ENCODE assay signal across 8 cellular contexts in the genomic region with DNA sequence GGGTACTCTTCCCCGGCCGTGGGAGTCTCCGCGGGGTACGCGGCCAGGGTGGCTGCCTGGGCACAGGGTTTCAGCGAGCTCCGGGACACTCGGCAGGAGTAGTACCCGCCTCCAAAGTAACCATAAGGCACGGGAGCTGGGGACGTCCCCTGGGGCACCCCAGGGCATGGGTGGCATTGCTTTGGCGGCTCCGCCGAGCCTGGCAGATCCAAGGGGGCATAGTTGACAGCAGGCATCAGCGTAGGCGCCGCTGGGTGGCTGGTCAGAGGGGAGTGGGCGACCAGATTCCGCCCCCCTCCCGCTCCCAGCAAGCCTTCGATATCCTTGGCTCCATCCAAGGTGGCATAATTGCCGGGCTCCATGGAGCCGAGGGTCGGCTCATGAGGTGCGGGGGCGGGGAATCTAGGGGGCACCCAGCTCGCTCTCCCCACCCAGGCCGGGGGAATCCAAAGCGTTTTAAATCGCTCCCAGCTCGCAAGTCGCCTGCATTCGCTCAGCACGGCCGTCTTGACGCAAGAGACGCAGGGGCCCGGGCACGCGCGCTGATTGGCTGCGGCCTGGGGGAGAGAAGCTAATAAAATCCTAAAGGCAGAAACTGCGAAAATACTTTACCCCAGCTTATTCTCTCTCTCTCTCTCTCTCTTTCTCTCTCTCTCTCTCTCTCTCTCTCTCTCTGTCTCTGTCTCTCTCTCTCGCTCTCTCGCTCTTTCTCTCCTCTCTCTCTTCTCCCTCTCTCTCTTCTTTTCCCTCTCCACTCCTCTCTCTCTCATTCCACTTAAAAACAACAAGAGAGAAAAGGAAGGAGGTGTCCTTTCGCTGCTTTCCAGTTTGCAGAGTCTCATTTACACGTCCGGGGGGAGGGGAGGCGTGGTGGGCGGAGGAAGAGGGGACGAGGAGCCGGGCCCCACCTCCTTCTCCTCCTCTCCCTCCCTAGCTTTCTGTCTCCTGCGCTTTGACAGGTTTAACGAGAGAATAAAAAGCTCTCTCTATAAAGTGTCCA. TPM values are rescaled to one million over a fixed set of nuclear protein-coding genes. Genes with fewer than 3 reads are reported as not detected.
DNase-seq lines count a peak whose midpoint lies in the region; ATAC-seq, FAIRE-seq and TF ChIP-seq lines count a peak whose summit lies in the region.

A gene (minus strand): TSS at position 519 of the 1,000 bp plus-strand sequence. CDS start 157 bp downstream, at position 362.

- TF ChIP-seq CTCF in KMS-11 (conservative IDR thresholded peaks at IDR 0.05; ENCODE audit: low read depth, low read length) = no peak

- no peaks in the 10 kb centered on the region; the same call in 1 of the 2 replicates for H4K20me1 ChIP-seq in KMS-11 (ENCODE audit: insufficient read depth)

- H3K4me1 Mint-ChIP-seq in CD4-positive, CD25-positive, alpha-beta regulatory T cell = peaks cover 7 to 55% (median 20%) of the 10 kb centered on the region in 4 donors

- H3K36me3 ChIP-seq in CD4-positive, CD25-positive, alpha-beta regulatory T cell (ENCODE audit: control insufficient read depth, insufficient read depth, low read length) = no peaks in the 10 kb centered on the region
- H3K36me3 ChIP-seq in KMS-11 (ENCODE audit: insufficient read depth) = no peaks in the 10 kb centered on the region

- ATAC-seq in CD4-positive, CD25-positive, alpha-beta regulatory T cell (ENCODE audit: low read depth in 2 of 2) = no peak
- ATAC-seq in GM21576 (IDR thresholded peaks at IDR 0.05; ENCODE audit: unreplicated experiment) = no peak
- no peak for ATAC-seq in HG02973 (IDR thresholded peaks at IDR 0.05; ENCODE audit: unreplicated experiment)
- no peak for ATAC-seq in GM21447 (IDR thresholded peaks at IDR 0.05; ENCODE audit: unreplicated experiment)

- peak; percentile 38 for FAIRE-seq in TTC549 (lab: Jason Lieb, UNC)

- no peaks in the 10 kb centered on the region for H3K9me3 ChIP-seq in CD4-positive, CD25-positive, alpha-beta regulatory T cell (ENCODE audit: control insufficient read depth in 2 of 2, low read length in 2 of 2)

- H3K4me2 ChIP-seq in KMS-11 = peak within 1 kb of the TSS; percentile 46

- H3K27ac Mint-ChIP-seq in CD4-positive, CD25-positive, alpha-beta regulatory T cell = peak within 1 kb of the TSS in 1 of 3 donors; percentile 71

- peak; percentile 20 to 56 (median 37) for DNase-seq in CD4-positive, CD25-positive, alpha-beta regulatory T cell
- DNase-seq in foreskin melanocyte = peak; percentile 79
- DNase-seq in stimulated activated CD4-positive, alpha-beta T cell treated with anti-CD3 and anti-CD28 coated beads, Interleukin-15, amount 100 ng/mL, for 24 hours = peak; percentile 70

- H3K27me3 Mint-ChIP-seq in CD4-positive, CD25-positive, alpha-beta regulatory T cell = peaks cover 99% of the 10 kb centered on the region

- peak within 1 kb of the TSS; percentile 32 for H3K4me3 ChIP-seq in CD4-positive, CD25-positive, alpha-beta regulatory T cell (ENCODE audit: low read depth, low read length)
- no peak within 1 kb of the TSS for H3K4me3 ChIP-seq in KMS-11 (IDR thresholded peaks at IDR 0.05; ENCODE audit: insufficient read depth, low read depth, low read length)

- no peak within 1 kb of the TSS for H3K27ac ChIP-seq in CD4-positive, CD25-positive, alpha-beta regulatory T cell (ENCODE audit: insufficient read depth, low read length, poor library complexity, severe bottlenecking)
- H3K27ac ChIP-seq in KMS-11 = no peak within 1 kb of the TSS

- no peaks in the 10 kb centered on the region for H3K36me3 Mint-ChIP-seq in CD4-positive, CD25-positive, alpha-beta regulatory T cell

- H3K9ac ChIP-seq in KMS-11 = no peak within 1 kb of the TSS; the same call in 1 of the 2 replicates

- peaks cover 0 to 6% (median 0%) of the 10 kb centered on the region in 7 donors for H3K9me3 Mint-ChIP-seq in CD4-positive, CD25-positive, alpha-beta regulatory T cell

- peaks cover 47% of the 10 kb centered on the region for H3K4me1 ChIP-seq in CD4-positive, CD25-positive, alpha-beta regulatory T cell (ENCODE audit: control insufficient read depth, insufficient read depth, low read length, poor library complexity, severe bottlenecking)
- peaks cover 4% of the 10 kb centered on the region for H3K4me1 ChIP-seq in KMS-11 (ENCODE audit: low read depth, poor library complexity, severe bottlenecking)

- H2AFZ ChIP-seq in KMS-11 (ENCODE audit: low read depth) = peak within 1 kb of the TSS; percentile 75

- H3K4me3 Mint-ChIP-seq in CD4-positive, CD25-positive, alpha-beta regulatory T cell = peak within 1 kb of the TSS; percentile 32 to 88 (median 57)

- H3K27me3 ChIP-seq in CD4-positive, CD25-positive, alpha-beta regulatory T cell (ENCODE audit: control insufficient read depth, insufficient read depth, low read length) = peaks cover 60% of the 10 kb centered on the region
- peaks cover 8% of the 10 kb centered on the region; the same call in 1 of the 2 replicates for H3K27me3 ChIP-seq in KMS-11 (ENCODE audit: insufficient read depth, low read depth)

- no peaks in the 10 kb centered on the region for H3K79me2 ChIP-seq in KMS-11 (ENCODE audit: insufficient read depth, low read depth)

RNA-seq across cellular contexts. Expression of the gene that starts here (rescaled TPM):
- not detected for total RNA-seq in CD4-positive, CD25-positive, alpha-beta regulatory T cell
- not detected for polyA plus RNA-seq in CD4-positive, CD25-positive, alpha-beta regulatory T cell

Comparison
In these comparisons a context has a peak if more than half of its experiments do, and no peak if none do; other contexts are left out.
1. Peak in DNase-seq and H3K4me3 ChIP-seq in CD4-positive, CD25-positive, alpha-beta regulatory T cell; RNA of the gene not detected or under 1 TPM.